19 cellular contexts compared by ENCODE assay signal in the genomic region with DNA sequence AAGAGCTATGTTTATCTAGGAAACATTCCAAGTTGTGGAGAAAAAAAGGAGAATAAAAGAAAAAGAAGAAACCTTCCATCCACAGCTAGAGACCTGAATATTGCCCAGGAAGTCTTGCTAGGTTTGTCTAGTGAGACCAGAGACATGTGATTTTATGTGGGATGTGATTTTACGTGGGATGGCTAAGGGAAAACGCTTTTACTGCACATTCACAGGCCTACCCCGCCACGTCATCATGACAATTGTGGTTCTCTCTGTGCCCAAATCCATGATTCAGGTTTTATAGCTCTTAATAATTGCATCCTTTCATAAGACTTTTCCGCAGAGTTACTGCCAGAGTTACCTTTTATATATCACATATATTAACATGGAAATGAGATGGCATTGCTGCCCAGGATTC.
"Had no signal": no experiment of that assay in that cellular context is flagged by ENCODE, and none has a peak within 500 bp of the region (broad histone marks: within the 10 kb centered on the region; RNA-seq: fewer than 3 reads in every experiment).

No MANE protein-coding gene starts in this region.

- ATAC-seq: foreskin keratinocyte; left ventricle myocardium superior; natural killer cell treated with Interleukin-12 subunit alpha and Interleukin-12 subunit beta and Interleukin-15 and Interleukin-18, amount 100 ng/mL, for 72 hours; stimulated activated naive CD8-positive, alpha-beta T cell treated with anti-CD3 and anti-CD28 coated beads, Interleukin-15, Interleukin-2, amounts not matched to agents 100 U/mL and 50 U/mL, for 24 hours had no signal

- DNase-seq: activated CD4-positive, alpha-beta T cell treated with anti-CD3 and anti-CD28 coated beads, Interleukin-2, amount 50 U/mL, for 48 hours; activated naive CD4-positive, alpha-beta T cell treated with anti-CD3 and anti-CD28 coated beads, Interleukin-2, amount 10 ng/mL, durations not matched to agents 7 days and 5 days; activated T-cell treated with anti-CD3 and anti-CD28 coated beads, Interleukin-2, amount 50 U/mL, for 24 hours; central memory CD4-positive, alpha-beta T cell; colonic mucosa; foreskin keratinocyte; glutamatergic neuron; kidney; left ventricle myocardium superior; mesenchymal stem cell; small intestine; stimulated activated CD4-positive, alpha-beta T cell treated with anti-CD3 and anti-CD28 coated beads, Interleukin-4, amount 100 ng/mL, for 24 hours; stimulated activated naive CD8-positive, alpha-beta T cell treated with anti-CD3 and anti-CD28 coated beads, Interleukin-15, Interleukin-2, amounts not matched to agents 100 U/mL and 50 U/mL, for 24 hours; T-helper 9 cell had no signal

- H3K4me3 ChIP-seq: colonic mucosa, esophagus muscularis mucosa, right atrium auricular region had no signal

- H3K27me3 Mint-ChIP-seq: activated T-cell treated with anti-CD3 and anti-CD28 coated beads, Interleukin-2, amount 50 U/mL, for 24 hours; natural killer cell treated with Interleukin-12 subunit alpha and Interleukin-12 subunit beta and Interleukin-15 and Interleukin-18, amount 100 ng/mL, for 72 hours had no signal

- H3K4me3 Mint-ChIP-seq: activated naive CD4-positive, alpha-beta T cell treated with anti-CD3 and anti-CD28 coated beads, Interleukin-2, amount 10 ng/mL, durations not matched to agents 7 days and 5 days; activated T-cell treated with anti-CD3 and anti-CD28 coated beads, Interleukin-2, amount 50 U/mL, for 24 hours; natural killer cell treated with Interleukin-12 subunit alpha and Interleukin-12 subunit beta and Interleukin-15 and Interleukin-18, amount 100 ng/mL, for 72 hours; type B pancreatic cell had no signal

- H3K36me3 Mint-ChIP-seq: activated naive CD4-positive, alpha-beta T cell treated with anti-CD3 and anti-CD28 coated beads, Interleukin-2, amount 10 ng/mL, durations not matched to agents 7 days and 5 days; natural killer cell treated with Interleukin-12 subunit alpha and Interleukin-12 subunit beta and Interleukin-15 and Interleukin-18, amount 100 ng/mL, for 72 hours; type B pancreatic cell had no signal

- H3K9me3 Mint-ChIP-seq: activated naive CD4-positive, alpha-beta T cell treated with anti-CD3 and anti-CD28 coated beads, Interleukin-2, amount 10 ng/mL, durations not matched to agents 7 days and 5 days; activated T-cell treated with anti-CD3 and anti-CD28 coated beads, Interleukin-2, amount 50 U/mL, for 24 hours; natural killer cell treated with Interleukin-12 subunit alpha and Interleukin-12 subunit beta and Interleukin-15 and Interleukin-18, amount 100 ng/mL, for 72 hours; type B pancreatic cell had no signal

- H3K27ac Mint-ChIP-seq: activated naive CD4-positive, alpha-beta T cell treated with anti-CD3 and anti-CD28 coated beads, Interleukin-2, amount 10 ng/mL, durations not matched to agents 7 days and 5 days; activated T-cell treated with anti-CD3 and anti-CD28 coated beads, Interleukin-2, amount 50 U/mL, for 24 hours; natural killer cell treated with Interleukin-12 subunit alpha and Interleukin-12 subunit beta and Interleukin-15 and Interleukin-18, amount 100 ng/mL, for 72 hours; progenitor cell of endocrine pancreas; type B pancreatic cell had no signal
